35 cellular contexts compared by ENCODE assay signal in genomic region chr9:101350285-101350684, GRCh38. TPM values are rescaled to one million over a fixed set of nuclear protein-coding genes. Genes with fewer than 3 reads are reported as not detected.
"Had no signal": no experiment of that assay in that cellular context is flagged by ENCODE, and none has a peak within 500 bp of the region (broad histone marks: within the 10 kb centered on the region; RNA-seq: fewer than 3 reads in every experiment).

No MANE protein-coding gene starts in this region.

- H3K4me3 ChIP-seq: MG63 had no signal

- H3K36me3 ChIP-seq: MG63 had no signal

- H3K9me3 ChIP-seq: MG63 had no signal

- H3K27me3 ChIP-seq: MG63 had no signal

- DNase-seq: Kasumi-1, MG63, MM.1S, MV-4-11, NCI-H1048, NCI-H1092, NCI-H1092 treated with DMSO at 0.1 percent for 48 hours, NCI-H1105, NCI-H1105 treated with DMSO at 0.1 percent for 48 hours, NCI-H1417, NCI-H1417 treated with DMSO at 0.1 percent for 48 hours, NCI-H1436, NCI-H1436 treated with DMSO at 0.1 percent for 48 hours, NCI-H146, NCI-H1694, NCI-H1694 treated with DMSO at 0.1 percent for 48 hours, NCI-H187, NCI-H187 treated with DMSO at 0.1 percent for 48 hours, NCI-H1930, NCI-H2029, NCI-H2029 treated with DMSO at 0.1 percent for 48 hours, NCI-H2081, NCI-H2081 treated with DMSO at 0.1 percent for 48 hours, NCI-H2107, NCI-H2171, NCI-H2171 treated with DMSO at 0.1 percent for 48 hours, NCI-H2227 treated with DMSO at 0.1 percent for 48 hours, NCI-H226, NCI-H345, NCI-H446, NCI-H446 treated with DMSO at 0.1 percent for 48 hours, NCI-H510A, NCI-H510A treated with DMSO at 0.1 percent for 48 hours, NCI-H524 had no signal

RNA-seq across cellular contexts. Expression of gene BAAT, which starts 34.5 kb away (rescaled TPM):
- total RNA-seq: M059J had no signal
